28 cellular contexts compared by ENCODE assay signal in the genomic region with DNA sequence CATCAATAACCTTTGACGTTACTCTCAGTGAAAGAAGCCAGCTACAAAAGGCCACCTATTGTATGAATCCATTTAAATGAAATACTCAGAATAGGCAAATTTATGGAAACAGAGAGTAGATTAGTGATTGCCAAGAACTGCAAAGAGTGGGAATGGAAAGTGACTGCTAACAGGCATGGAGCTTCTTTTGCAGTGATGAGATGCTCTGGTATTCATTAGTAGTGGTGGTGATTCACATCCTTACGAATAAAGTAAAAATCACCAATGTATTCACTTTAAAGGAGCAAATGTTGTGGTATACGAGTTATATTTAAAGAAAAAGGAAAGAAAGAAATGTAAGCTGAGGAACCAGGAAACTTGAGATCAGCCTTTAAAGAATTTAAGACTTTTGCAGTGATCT.
DNase-seq lines count a peak whose midpoint lies in the region; ATAC-seq and TF ChIP-seq lines count a peak whose summit lies in the region.
"Had no signal": no experiment of that assay in that cellular context is flagged by ENCODE, and none has a peak within 500 bp of the region (broad histone marks: within the 10 kb centered on the region; RNA-seq: fewer than 3 reads in every experiment).

No MANE protein-coding gene starts in this region.

- intact Hi-C loops in stomach (cut with DNase I; ENCODE audit: low total_unique reads): no loop called here

- WGBS in stomach, 5 donors: 86 to 95% (median 88%) methylated on average over 3 of the region's 3 CpGs

- DNase-seq in AG20443 (ENCODE audit: low spot score): peak; percentile 44
- DNase-seq in HFF-Myc (ENCODE audit: extremely low read depth, low read depth): peak; percentile 29
- DNase-seq in astrocyte of the spinal cord (ENCODE audit: low read depth, low spot score): peak; percentile 41
- peak; percentile 18 for DNase-seq in non-pigmented ciliary epithelial cell (ENCODE audit: low read depth)
- no peak for DNase-seq in stomach
- DNase-seq in NCI-H2227 treated with DMSO at 0.1 percent for 48 hours (lab: John Stamatoyannopoulos, UW): no peak
- DNase-seq: activated CD4-positive, alpha-beta T cell treated with anti-CD3 and anti-CD28 coated beads, Interleukin-2, amount 10 ng/mL, durations not matched to agents 24 days and 14 days; activated CD8-positive, alpha-beta memory T cell treated with anti-CD3 and anti-CD28 coated beads for 24 hours; activated effector memory CD4-positive, alpha-beta T cell treated with Interleukin-2 at 50 U/mL for 16 hours; activated naive CD8-positive, alpha-beta T cell treated with anti-CD3 and anti-CD28 coated beads, Interleukin-2, amount 10 ng/mL, durations not matched to agents 7 days and 5 days; activated T-cell treated with anti-CD3 and anti-CD28 coated beads for 4 hours; CD8-positive, alpha-beta T cell; central memory CD4-positive, alpha-beta T cell; dermis blood vessel endothelial cell; lower lobe of right lung; midbrain; naive B cell; NCI-H446 treated with DMSO at 0.1 percent for 48 hours; right cardiac atrium; SJCRH30; stimulated activated CD4-positive, alpha-beta T cell treated with anti-CD3 and anti-CD28 coated beads, Interleukin-4, amount 100 ng/mL, for 24 hours; upper lobe of left lung had no signal

- TF ChIP-seq POLR2A in stomach (IDR thresholded peaks at IDR 0.05): no peak

- H3K4me3 ChIP-seq in HFF-Myc (replicated peaks; ENCODE audit: low read depth, low read length) (no peak overlapping the region), astrocyte of the spinal cord (ENCODE audit: low read depth, low read length) (no peak overlapping the region), stomach (no peak overlapping the region)
- H3K4me3 ChIP-seq: esophagus muscularis mucosa, HAP-1, hepatocyte, lower lobe of right lung, SJCRH30, upper lobe of left lung had no signal

- in situ Hi-C loops in astrocyte of the spinal cord (cut with HindIII; ENCODE audit: low sequenced_read_pairs): no loop called here

- no peaks in the 10 kb centered on the region for H3K9me3 ChIP-seq in stomach
- H3K9me3 ChIP-seq: esophagus muscularis mucosa, HAP-1, neutrophil, SJCRH30, upper lobe of left lung had no signal

- TF ChIP-seq CTCF in HFF-Myc (IDR thresholded peaks at IDR 0.05; ENCODE audit: low read depth, low read length, missing control alignments) (no peak), astrocyte of the spinal cord (IDR thresholded peaks at IDR 0.05; ENCODE audit: low read depth, low read length) (no peak), stomach (IDR thresholded peaks at IDR 0.05) (no peak)

- H3K27ac ChIP-seq in stomach: no peak overlapping the region
- H3K27ac ChIP-seq: esophagus muscularis mucosa, hepatocyte, lower lobe of right lung, neutrophil, SJCRH30, upper lobe of left lung had no signal

- no peaks in the 10 kb centered on the region for H3K27me3 ChIP-seq in stomach
- H3K27me3 ChIP-seq: esophagus muscularis mucosa, hepatocyte, neutrophil, SJCRH30, upper lobe of left lung had no signal

- TF ChIP-seq EP300 in stomach (IDR thresholded peaks at IDR 0.05): no peak

- ATAC-seq in HG03159 (IDR thresholded peaks at IDR 0.05; ENCODE audit: unreplicated experiment) (no peak), HG03139 (IDR thresholded peaks at IDR 0.05; ENCODE audit: unreplicated experiment) (no peak)
- ATAC-seq: CD8-positive, alpha-beta T cell; lower lobe of right lung; right cardiac atrium had no signal

- H3K36me3 ChIP-seq in stomach: peaks cover 5 to 68% (median 51%) of the 10 kb centered on the region in 4 donors
- H3K36me3 ChIP-seq: HAP-1 had no signal

- H3K4me1 ChIP-seq in stomach: no peaks in the 10 kb centered on the region
- H3K4me1 ChIP-seq: esophagus muscularis mucosa, HAP-1, lower lobe of right lung, SJCRH30, upper lobe of left lung had no signal

Comparison
In these comparisons a context has a peak if more than half of its experiments do, and no peak if none do; other contexts are left out.
1. DNase-seq: peak in AG20443 (single experiment), HFF-Myc (single experiment), astrocyte of the spinal cord (single experiment) and non-pigmented ciliary epithelial cell (single experiment); none in stomach (single experiment) and NCI-H2227 treated with DMSO at 0.1 percent for 48 hours (single experiment).